Comparison of ENCODE assay signal across 1 cellular context in the genomic region with DNA sequence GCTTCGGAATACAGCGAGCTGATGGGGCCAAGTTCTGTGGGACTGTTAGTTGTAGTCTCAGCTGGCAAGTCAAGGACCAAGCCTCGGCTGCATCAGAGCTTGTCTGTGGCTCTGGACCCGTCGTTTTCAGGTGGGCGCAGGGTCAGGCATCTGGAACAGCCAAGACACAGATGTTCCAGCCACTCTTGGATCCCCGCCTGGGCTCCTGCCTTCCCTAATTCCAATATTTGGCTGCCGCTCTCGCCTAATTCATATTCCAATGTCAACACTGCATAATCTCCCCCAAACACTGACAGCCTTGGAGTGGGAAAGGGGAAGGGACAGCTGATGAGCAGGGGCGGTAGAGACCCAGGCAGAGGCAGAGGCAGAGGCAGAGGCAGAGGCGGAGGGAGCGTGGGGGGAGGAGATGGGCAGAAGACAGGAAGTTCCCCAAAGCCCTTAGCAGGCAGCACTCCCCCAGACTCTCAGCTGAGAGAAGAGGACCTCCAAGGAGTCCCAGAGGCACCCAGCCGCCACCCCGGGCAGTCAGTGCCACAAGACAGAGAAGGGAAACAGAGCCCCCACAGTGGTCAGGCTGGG.
TF ChIP-seq lines count a peak whose summit lies in the region.

No MANE protein-coding gene starts in this region.

TF ChIP-seq in H1, 55 proteins besides CTCF, POLR2A, EP300 and RAD21 (continued from another document):
- TF ChIP-seq ATF2 (IDR thresholded peaks at IDR 0.05; ENCODE audit: low read length) (no peak), TBP (IDR thresholded peaks at IDR 0.05; ENCODE audit: low read depth, low read length) (no peak), NANOG (IDR thresholded peaks at IDR 0.05; ENCODE audit: insufficient read depth, low read depth, low read length, poor library complexity, severe bottlenecking) (no peak), BACH1 (IDR thresholded peaks at IDR 0.05; ENCODE audit: low read length) (no peak), ASH2L (IDR thresholded peaks at IDR 0.05; ENCODE audit: low read length) (no peak), PHF8 (conservative IDR thresholded peaks at IDR 0.05; ENCODE audit: low read depth, low read length) (no peak)
